1 cellular context compared by ENCODE assay signal in genomic region chr3:195270350-195271115, GRCh38.
A peak's percentile ranks its signal among the peaks of the same experiment; 100 is the strongest.
TF ChIP-seq lines count a peak whose summit lies in the region.

No MANE protein-coding gene starts in this region.

TF ChIP-seq in H1, 55 proteins besides CTCF, POLR2A, EP300 and RAD21:
- TF ChIP-seq TAF7 (optimal IDR thresholded peaks at IDR 0.05; ENCODE audit: borderline replicate concordance, low read depth, low read length) (peak; percentile 76), KDM1A (IDR thresholded peaks at IDR 0.05; ENCODE audit: borderline replicate concordance, low read length) (no peak), JUND (IDR thresholded peaks at IDR 0.05; ENCODE audit: low read length) (no peak), RXRA (IDR thresholded peaks at IDR 0.05; ENCODE audit: insufficient read depth, low read depth, low read length) (no peak), NANOG (IDR thresholded peaks at IDR 0.05; ENCODE audit: insufficient read depth, low read depth, low read length, poor library complexity, severe bottlenecking) (no peak), JUN (IDR thresholded peaks at IDR 0.05; ENCODE audit: low read depth, low read length) (no peak), RNF2 (IDR thresholded peaks at IDR 0.05; ENCODE audit: borderline replicate concordance, low read depth, low read length, missing control alignments, poor library complexity, severe bottlenecking) (peak; percentile 5), RBBP5 (IDR thresholded peaks at IDR 0.05; ENCODE audit: borderline replicate concordance, low read depth, low read length) (peak; percentile 88; the same call in 1 of the 2 replicates), TBP (IDR thresholded peaks at IDR 0.05; ENCODE audit: low read depth, low read length) (no peak), GABPA (IDR thresholded peaks at IDR 0.05; ENCODE audit: borderline replicate concordance, insufficient read depth, low read length) (no peak), CEBPB (IDR thresholded peaks at IDR 0.05; ENCODE audit: low read depth, low read length) (no peak), SRF (IDR thresholded peaks at IDR 0.05; ENCODE audit: low read depth, low read length) (no peak), CREB1 (IDR thresholded peaks at IDR 0.05) (no peak), BRCA1 (IDR thresholded peaks at IDR 0.05; ENCODE audit: low read depth, low read length) (no peak), KDM5A (IDR thresholded peaks at IDR 0.05; ENCODE audit: low read length) (peak; percentile 44; the same call in 1 of the 2 replicates), FOSL1 (IDR thresholded peaks at IDR 0.05; ENCODE audit: insufficient read depth, low read depth, low read length) (no peak), PHF8 (conservative IDR thresholded peaks at IDR 0.05; ENCODE audit: low read depth, low read length) (peak; percentile 96), EGR1 (IDR thresholded peaks at IDR 0.05; ENCODE audit: borderline replicate concordance, low read depth, low read length) (no peak), TEAD4 (IDR thresholded peaks at IDR 0.05; ENCODE audit: low read depth, low read length) (no peak), E2F6 (IDR thresholded peaks at IDR 0.05) (peak; percentile 90), SIX5 (IDR thresholded peaks at IDR 0.05; ENCODE audit: low read depth, low read length) (no peak), HDAC2 (IDR thresholded peaks at IDR 0.05; ENCODE audit: borderline replicate concordance in 1 of 2, low read depth in 2 of 2, low read length in 2 of 2) (peak in 1 of 2 experiments; percentile 90; a peak in 1 of 4 replicates), BACH1 (IDR thresholded peaks at IDR 0.05; ENCODE audit: low read length) (no peak), MAX (IDR thresholded peaks at IDR 0.05) (peak; percentile 95), SP1 (IDR thresholded peaks at IDR 0.05; ENCODE audit: low read depth, low read length) (no peak), GTF2F1 (IDR thresholded peaks at IDR 0.05; ENCODE audit: borderline replicate concordance, low read depth, low read length) (no peak), EZH2 (IDR thresholded peaks at IDR 0.05; ENCODE audit: low read depth, low read length, severe bottlenecking) (peak; percentile 25), CHD7 (IDR thresholded peaks at IDR 0.05; ENCODE audit: insufficient replicate concordance, low read length) (no peak), CTBP2 (IDR thresholded peaks at IDR 0.05; ENCODE audit: borderline replicate concordance, insufficient read depth, insufficient read length, low read length) (no peak), BCL11A (IDR thresholded peaks at IDR 0.05; ENCODE audit: low read depth in 2 of 2, low read length in 2 of 2) (no peak), SP2 (IDR thresholded peaks at IDR 0.05; ENCODE audit: low read length) (no peak), CBX5 (IDR thresholded peaks at IDR 0.05; ENCODE audit: low read depth, low read length) (no peak), SP4 (IDR thresholded peaks at IDR 0.05; ENCODE audit: low read length) (no peak), ATF2 (IDR thresholded peaks at IDR 0.05; ENCODE audit: low read length) (no peak), CBX8 (IDR thresholded peaks at IDR 0.05; ENCODE audit: borderline replicate concordance, low read depth, low read length) (no peak), NRF1 (IDR thresholded peaks at IDR 0.05; ENCODE audit: low read depth, low read length) (no peak), POU5F1 (IDR thresholded peaks at IDR 0.05; ENCODE audit: low read depth, low read length) (no peak), ZNF274 (IDR thresholded peaks at IDR 0.05; ENCODE audit: borderline replicate concordance, extremely low read depth, low read length) (no peak), CHD2 (IDR thresholded peaks at IDR 0.05; ENCODE audit: low read length) (no peak), KDM4A (IDR thresholded peaks at IDR 0.05; ENCODE audit: low read depth, low read length, severe bottlenecking) (peak; percentile 93), TCF12 (IDR thresholded peaks at IDR 0.05; ENCODE audit: low read depth, low read length) (no peak), TAF1 (IDR thresholded peaks at IDR 0.05; ENCODE audit: low read depth, low read length) (0 out of 2 replicates have a peak, but pooled peaks have one; percentile 67), HDAC6 (IDR thresholded peaks at IDR 0.05; ENCODE audit: low read depth, low read length) (no peak), CHD1 (IDR thresholded peaks at IDR 0.05; ENCODE audit: low read depth, low read length) (no peak), USF2 (IDR thresholded peaks at IDR 0.05; ENCODE audit: low read length) (no peak), SAP30 (IDR thresholded peaks at IDR 0.05; ENCODE audit: insufficient read depth, insufficient replicate concordance, low read length) (no peak), YY1 (IDR thresholded peaks at IDR 0.05; ENCODE audit: low read depth, low read length) (no peak), ATF3 (IDR thresholded peaks at IDR 0.05; ENCODE audit: insufficient read depth, low read depth, low read length) (no peak), SIN3A (conservative IDR thresholded peaks at IDR 0.05 in 1 of 2, IDR thresholded peaks at IDR 0.05 in 1 of 2; ENCODE audit: low read depth in 1 of 2, low read length in 2 of 2) (peak; percentile 43 to 66; a peak in 1 of 4 replicates), SUZ12 (IDR thresholded peaks at IDR 0.05; ENCODE audit: low read length) (no peak), POLR2AphosphoS5 (IDR thresholded peaks at IDR 0.05; ENCODE audit: low read depth, low read length) (no peak), SIRT6 (IDR thresholded peaks at IDR 0.05; ENCODE audit: low read length) (no peak), ASH2L (IDR thresholded peaks at IDR 0.05; ENCODE audit: low read length) (no peak), RFX5 (IDR thresholded peaks at IDR 0.05; ENCODE audit: borderline replicate concordance, low read depth, low read length) (no peak), MAFK (IDR thresholded peaks at IDR 0.05; ENCODE audit: low read depth, low read length) (no peak)
